Comparison of ENCODE assay signal across 19 cellular contexts in the genomic region with DNA sequence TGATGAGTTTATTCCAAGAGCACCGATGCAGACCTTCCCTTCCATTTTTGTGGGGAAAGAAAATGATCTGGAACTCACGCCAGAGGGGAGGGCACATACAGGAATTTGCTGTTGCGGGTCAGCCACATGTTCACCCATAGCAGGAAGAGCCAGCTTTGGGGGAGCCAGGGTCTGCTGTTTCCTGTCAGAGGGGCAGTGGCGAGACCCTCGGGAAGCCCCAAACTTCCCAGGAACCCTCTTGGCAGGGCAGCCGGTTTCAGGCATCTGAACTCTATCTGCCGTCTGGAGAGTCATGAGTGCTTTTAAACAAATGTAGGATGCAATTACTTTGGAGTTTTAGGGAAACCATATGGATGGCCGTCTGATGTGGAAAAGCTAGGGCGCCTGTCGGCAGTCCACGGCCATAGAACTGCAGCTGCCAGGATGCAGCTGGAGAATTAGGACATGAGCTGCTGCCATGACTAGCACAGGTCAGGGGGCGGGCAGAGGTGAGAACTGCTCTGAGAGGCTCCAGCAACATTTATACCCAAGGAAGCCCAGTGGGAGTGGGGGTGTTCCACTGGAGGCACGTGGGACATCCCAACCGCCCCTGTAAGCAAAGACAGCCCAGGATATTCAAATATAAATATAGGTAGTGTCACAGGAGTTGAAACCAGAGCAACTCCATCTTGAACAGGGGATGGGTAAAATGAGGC. TPM values are rescaled to one million over a fixed set of nuclear protein-coding genes. Genes with fewer than 3 reads are reported as not detected.
"Had no signal": no experiment of that assay in that cellular context is flagged by ENCODE, and none has a peak within 500 bp of the region (broad histone marks: within the 10 kb centered on the region; RNA-seq: fewer than 3 reads in every experiment).

No MANE protein-coding gene starts in this region.

- H3K4me3 ChIP-seq: dorsolateral prefrontal cortex, psoas muscle, upper lobe of right lung had no signal

- H3K27ac ChIP-seq: brain microvascular endothelial cell, foreskin keratinocyte, psoas muscle, upper lobe of right lung, VCaP had no signal

- H3K36me3 ChIP-seq: brain microvascular endothelial cell, upper lobe of right lung had no signal

- H3K27me3 ChIP-seq: brain microvascular endothelial cell, dorsolateral prefrontal cortex, upper lobe of right lung had no signal

- H3K4me1 ChIP-seq: foreskin keratinocyte, psoas muscle had no signal

- FAIRE-seq: endometrium, kidney had no signal

- H3K9me3 ChIP-seq: psoas muscle, upper lobe of right lung had no signal

- ATAC-seq: esophagus mucosa, psoas muscle had no signal

- DNase-seq: activated CD4-positive, alpha-beta T cell treated with anti-CD3 and anti-CD28 coated beads for 4 hours; activated gamma-delta T cell treated with Interleukin-2 at 50 U/mL for 16 hours; activated naive CD8-positive, alpha-beta T cell treated with anti-CD3 and anti-CD28 coated beads for 36 hours; activated T-cell treated with anti-CD3 and anti-CD28 coated beads, Interleukin-2, amount 50 U/mL, for 24 hours; brain microvascular endothelial cell; cerebellar nuclear complex; dorsolateral prefrontal cortex; foreskin keratinocyte; kidney; naive B cell; occipital lobe; psoas muscle; stimulated activated naive CD4-positive, alpha-beta T cell; T1000 had no signal

RNA-seq across cellular contexts. Expression of a gene that starts 14.8 kb away (rescaled TPM):
- total RNA-seq: SK-MEL-5 had no signal
